ENCODE assay signal across 25 cellular contexts in genomic region chr1:202621446-202621845, GRCh38.
"Had no signal": no experiment of that assay in that cellular context is flagged by ENCODE, and none has a peak within 500 bp of the region (broad histone marks: within the 10 kb centered on the region; RNA-seq: fewer than 3 reads in every experiment).

No MANE protein-coding gene starts in this region.

- H3K9ac ChIP-seq: KMS-11 had no signal

- H3K27ac ChIP-seq: KMS-11, RWPE1, SJSA1, SK-N-MC had no signal

- H3K9me3 ChIP-seq: SJSA1 had no signal

- H3K36me3 ChIP-seq: SJSA1 had no signal

- H3K27ac Mint-ChIP-seq: IgD-negative memory B cell had no signal

- H3K4me3 ChIP-seq: K562, SJSA1, SK-N-MC had no signal

- H3K4me2 ChIP-seq: KMS-11 had no signal

- H3K9me3 Mint-ChIP-seq: IgD-negative memory B cell had no signal

- H3K27me3 ChIP-seq: SJSA1 had no signal

- H3K36me3 Mint-ChIP-seq: IgD-negative memory B cell had no signal

- H3K4me3 Mint-ChIP-seq: IgD-negative memory B cell had no signal

- ATAC-seq: HepG2, K562, Panc1, PC-3, Right ventricle myocardium inferior had no signal

- DNase-seq: Kasumi-1, MM.1S, NCI-H1092 treated with DMSO at 0.1 percent for 48 hours, NCI-H1436, NCI-H187, NCI-H2029, NCI-H2081 treated with DMSO at 0.1 percent for 48 hours, NCI-H2171, NCI-H226, NCI-H446, NCI-H510A, NCI-H524 treated with DMSO at 0.1 percent for 48 hours, NCI-H69, NCI-H774, PC-3, SIG-M5 had no signal
